Comparison of ENCODE assay signal across 1 cellular context in genomic region chr1:33512612-33513011, GRCh38.
TF ChIP-seq lines count a peak whose summit lies in the region.

No MANE protein-coding gene starts in this region.

TF ChIP-seq in GM12878, 131 proteins besides CTCF, POLR2A, EP300 and RAD21 (continued from another document):
- TF ChIP-seq SUZ12 (IDR thresholded peaks at IDR 0.05; ENCODE audit: unreplicated experiment) = no peak
